Comparison of ENCODE assay signal across 8 cellular contexts in the genomic region with DNA sequence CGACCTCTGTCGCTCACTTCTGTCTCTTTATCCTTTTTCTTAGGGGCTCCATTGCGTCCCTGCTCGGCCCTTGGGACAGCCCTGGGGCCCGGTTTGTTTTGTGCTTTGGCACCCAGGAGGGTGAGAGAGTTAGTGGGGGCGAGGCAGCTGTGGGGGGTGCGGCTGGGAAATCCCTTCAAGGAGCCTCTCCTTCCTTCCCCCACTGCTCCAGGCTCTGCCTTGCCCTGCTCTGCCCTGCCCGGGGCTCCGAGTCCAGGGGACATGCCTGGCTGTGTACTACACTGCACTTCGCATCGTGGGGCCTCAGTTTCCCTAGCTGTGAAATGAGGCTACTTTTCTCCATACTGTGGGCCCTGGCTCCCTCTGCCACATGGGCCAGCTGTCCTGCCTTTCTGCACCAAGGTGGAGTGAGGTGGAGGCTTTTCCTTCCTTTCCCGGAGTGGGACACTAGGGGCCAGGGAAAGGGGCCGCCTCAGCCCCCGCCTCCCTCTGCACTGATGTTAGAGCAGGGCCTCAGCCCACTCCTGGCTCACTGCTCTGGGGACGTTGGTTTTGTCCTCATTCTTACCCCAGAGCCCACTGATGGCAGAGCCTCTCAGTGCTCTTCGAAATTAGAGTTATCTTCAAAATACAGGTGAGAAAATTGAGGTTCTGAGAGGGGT. TPM values are rescaled to one million over a fixed set of nuclear protein-coding genes. Genes with fewer than 3 reads are reported as not detected.
DNase-seq lines count a peak whose midpoint lies in the region; ATAC-seq and TF ChIP-seq lines count a peak whose summit lies in the region.

No MANE protein-coding gene starts in this region.

- intact Hi-C loops in A673 (cut with micrococcal nuclease; ENCODE audit: unreplicated experiment) = no loop called here
- intact Hi-C loops in IMR-90 (cut with micrococcal nuclease) = no loop called here

- H2AK9ac ChIP-seq in IMR-90 (replicated peaks; ENCODE audit: low read depth, low read length, poor library complexity) = peak overlapping the region; percentile 98

- H3K23ac ChIP-seq in IMR-90 (ENCODE audit: low read depth, low read length) = peak overlapping the region; percentile 81

- H3K36me3 Mint-ChIP-seq in central memory CD8-positive, alpha-beta T cell (ENCODE audit: insufficient read depth) = peaks cover 7% of the 10 kb centered on the region

- peak overlapping the region; percentile 68 for H2AK5ac ChIP-seq in IMR-90 (ENCODE audit: low read depth, low read length)

- H3K27me3 ChIP-seq in A673 (replicated peaks; ENCODE audit: insufficient read depth, low read depth, low read length, poor library complexity) (no peaks in the 10 kb centered on the region), IMR-90 (ENCODE audit: control insufficient read depth, insufficient read depth, low read length) (no peaks in the 10 kb centered on the region), mucosa of rectum (ENCODE audit: control insufficient read depth in 2 of 2, insufficient read depth in 2 of 2, low read length in 2 of 2) (no peaks in the 10 kb centered on the region)

- H2AFZ ChIP-seq in IMR-90 (replicated peaks; ENCODE audit: low read length, poor library complexity) = peak overlapping the region; percentile 95

- TF ChIP-seq CTCF in A673 (conservative IDR thresholded peaks at IDR 0.05; ENCODE audit: low read depth, low read length) (no peak), IMR-90 (conservative IDR thresholded peaks at IDR 0.05; ENCODE audit: low read depth, low read length) (no peak)

- CTCF ChIA-PET in A673 (lab: Charles Lee) (no interaction called here), IMR-90 (lab: Yijun Ruan, JAX) (no interaction called here)

- POLR2A ChIA-PET in A673 (lab: Charles Lee; ENCODE audit: low non-redundant PET) = no interaction called here
- POLR2A ChIA-PET in IMR-90 (lab: Charles Lee; ENCODE audit: unreplicated experiment) = no interaction called here

- H3K56ac ChIP-seq in IMR-90 (ENCODE audit: extremely low read depth, insufficient read depth, low read length) = peak overlapping the region; percentile 74

- peaks cover 44% of the 10 kb centered on the region for H3K4me1 Mint-ChIP-seq in central memory CD8-positive, alpha-beta T cell

- H3K14ac ChIP-seq in IMR-90 (replicated peaks; ENCODE audit: low read depth, low read length) = peak overlapping the region; percentile 90

- H2BK15ac ChIP-seq in IMR-90 (ENCODE audit: low read depth, low read length) = no peak overlapping the region

- TF ChIP-seq POLR2A in IMR-90 (IDR thresholded peaks at IDR 0.05; ENCODE audit: low read depth, low read length) = no peak

- H3K4me3 ChIP-seq in A673 (ENCODE audit: low read depth, low read length, poor library complexity, severe bottlenecking) (peak overlapping the region; percentile 94), IMR-90 (ENCODE audit: insufficient read depth, low read depth, low read length) (peak overlapping the region; percentile 75), mucosa of rectum (ENCODE audit: low read length in 2 of 2) (peak overlapping the region; percentile 67 to 72)

- no peaks in the 10 kb centered on the region for H3K9me3 Mint-ChIP-seq in central memory CD8-positive, alpha-beta T cell

- H3K27ac Mint-ChIP-seq in central memory CD8-positive, alpha-beta T cell (ENCODE audit: low read depth) = peak overlapping the region; percentile 88

- H3K9ac ChIP-seq in IMR-90 (ENCODE audit: low read depth, low read length) (peak overlapping the region; percentile 86), mucosa of rectum (ENCODE audit: low read depth in 1 of 2, low read length in 2 of 2) (peak overlapping the region; percentile 60 to 63)

- H3K9me3 ChIP-seq in A673 (ENCODE audit: low read depth, low read length, poor library complexity, severe bottlenecking) (no peaks in the 10 kb centered on the region), IMR-90 (ENCODE audit: control insufficient read depth, insufficient read depth, low read length) (no peaks in the 10 kb centered on the region), mucosa of rectum (ENCODE audit: control insufficient read depth in 2 of 2, low read length in 2 of 2) (no peaks in the 10 kb centered on the region)

- in situ Hi-C loops in IMR-90 (cut with MboI; ENCODE audit: low sequenced_read_pairs) (no loop called here), ACHN (cut with HindIII; ENCODE audit: low pct_ligation_motif_present, low pct_unique_long_range_greater_than_20kb, low sequenced_read_pairs) (no loop called here)

- H3K4me3 Mint-ChIP-seq in central memory CD8-positive, alpha-beta T cell = peak overlapping the region; percentile 89

- peak overlapping the region; percentile 15 for H2BK5ac ChIP-seq in IMR-90 (ENCODE audit: low read depth, low read length, poor library complexity, severe bottlenecking)

- H3K4ac ChIP-seq in IMR-90 (ENCODE audit: low read depth, low read length) = peak overlapping the region; percentile 42

- H3K4me2 ChIP-seq in IMR-90 (ENCODE audit: low read depth, low read length) = peak overlapping the region; percentile 91

- peak overlapping the region; percentile 11; the same call in 1 of the 2 replicates for H4K5ac ChIP-seq in IMR-90 (ENCODE audit: low read depth, low read length)

- no peaks in the 10 kb centered on the region for H3K36me3 ChIP-seq in A673 (ENCODE audit: insufficient read depth, low read length, poor library complexity, severe bottlenecking)
- no peaks in the 10 kb centered on the region for H3K36me3 ChIP-seq in IMR-90 (ENCODE audit: control insufficient read depth, insufficient read depth, low read length)
- H3K36me3 ChIP-seq in mucosa of rectum (ENCODE audit: control insufficient read depth in 2 of 2, insufficient read depth in 2 of 2, low read length in 2 of 2) = no peaks in the 10 kb centered on the region

- peak overlapping the region; percentile 25 for H4K91ac ChIP-seq in IMR-90 (ENCODE audit: insufficient read depth, low read depth, low read length)

- peaks cover 18% of the 10 kb centered on the region for H3K9me1 ChIP-seq in IMR-90 (ENCODE audit: insufficient read depth, low read length)

- H3K4me1 ChIP-seq in A673 (ENCODE audit: insufficient read depth, low read length, poor library complexity, severe bottlenecking) (peaks cover 6% of the 10 kb centered on the region), IMR-90 (ENCODE audit: control insufficient read depth, insufficient read depth, low read length) (peaks cover 18% of the 10 kb centered on the region), mucosa of rectum (ENCODE audit: control insufficient read depth in 2 of 2, insufficient read depth in 2 of 2, low read length in 2 of 2) (peaks cover 4 to 8% of the 10 kb centered on the region in 2 donors)

- peaks cover 16 to 60% of the 10 kb centered on the region in 2 experiments for H3K79me1 ChIP-seq in IMR-90 (ENCODE audit: low read depth in 1 of 2, low read length in 2 of 2)

- H2BK120ac ChIP-seq in IMR-90 (ENCODE audit: low read depth, low read length) = peak overlapping the region; percentile 30; the same call in 1 of the 2 replicates

- H3K27ac ChIP-seq in A673 (ENCODE audit: low read depth, low read length, poor library complexity, severe bottlenecking) (peak overlapping the region; percentile 65), IMR-90 (ENCODE audit: insufficient read depth, low read length) (peak overlapping the region; percentile 71), mucosa of rectum (ENCODE audit: low read depth in 2 of 2, low read length in 2 of 2) (no peak overlapping the region)

- dilution Hi-C loops in IMR-90 (cut with HindIII; ENCODE audit: low sequenced_read_pairs, unreplicated experiment) = no loop called here

- peaks cover 47% of the 10 kb centered on the region for H4K20me1 ChIP-seq in IMR-90 (ENCODE audit: insufficient read depth, low read length)

- TSS peak; percentile 57 for BruUV-seq in A673 (replicated peaks; lab: Mats Ljungman, UMichigan)
- BruUV-seq in IMR-90 (replicated peaks; lab: Mats Ljungman, UMichigan) = no TSS peak

- 0% methylated on average over 2 of the region's 16 CpGs; no CpG with 5 or more reads in 1 of the 2 experiments for WGBS in IMR-90 (ENCODE audit: extremely low coverage in 2 of 2, insufficient read length in 1 of 2), 2 experiments

- H4K8ac ChIP-seq in IMR-90 (ENCODE audit: low read depth in 2 of 2, low read length in 2 of 2) = peak overlapping the region in 1 of 2 experiments; percentile 16; a peak in 2 of 4 replicates

- no peak overlapping the region for H2BK20ac ChIP-seq in IMR-90 (ENCODE audit: low read depth, low read length)

- DNase-seq in A673 (ENCODE audit: low spot score) (no peak), IMR-90 (peak; percentile 11), RPMI8226 (no peak), ACHN (no peak), NCI-H524 (lab: John Stamatoyannopoulos, UW) (no peak), NCI-H128 (lab: John Stamatoyannopoulos, UW; ENCODE audit: unreplicated experiment) (no peak)
- no peak for DNase-seq in central memory CD8-positive, alpha-beta T cell (ENCODE audit: low spot score in 2 of 2)

- H3K18ac ChIP-seq in IMR-90 (ENCODE audit: low read depth, low read length) = peak overlapping the region; percentile 3; the same call in 1 of the 2 replicates

- no peaks in the 10 kb centered on the region for H3K27me3 Mint-ChIP-seq in central memory CD8-positive, alpha-beta T cell

- no peak for TF ChIP-seq RAD21 in IMR-90 (IDR thresholded peaks at IDR 0.05; ENCODE audit: low read length)

- peak; percentile 3; the same call in 1 of the 2 replicates for ATAC-seq in IMR-90 (ENCODE audit: low read depth)
- ATAC-seq in central memory CD8-positive, alpha-beta T cell (replicated peaks; ENCODE audit: extremely low read depth, poor library complexity, severe bottlenecking) = no peak

RNA-seq across cellular contexts. Expression of gene LLGL1, which starts 1.0 kb away (rescaled TPM):
- total RNA-seq in A673 (2021) (30.2 and 39.8 TPM in 2 replicates), IMR-90 (2012; rRNA removed) (34.2 and 40.1 TPM in 2 replicates)
- 52.9 and 57.9 TPM in 2 replicates for polyA plus RNA-seq in IMR-90 (2012; rRNA removed)
- 29.8 and 72.4 TPM in 2 replicates for polyA plus RNA-seq in IMR-90 (2012; cell fraction: cytosol; rRNA removed)
- polyA plus RNA-seq in IMR-90 (2012; cell fraction: nucleus; rRNA removed; ENCODE audit: low replicate concordance) = 53.9 and 145 TPM in 2 replicates

RNA-seq across cellular contexts. Expression of gene FLII, which starts 32.1 kb away (rescaled TPM):
- 169 and 200 TPM in 2 replicates for total RNA-seq in A673 (2021)
- 258 and 263 TPM in 2 replicates for total RNA-seq in IMR-90 (2012; rRNA removed)
- 290 and 321 TPM in 2 replicates for polyA plus RNA-seq in IMR-90 (2012; rRNA removed)
- polyA plus RNA-seq in IMR-90 (2012; cell fraction: cytosol; rRNA removed) = 217 and 243 TPM in 2 replicates
- polyA plus RNA-seq in IMR-90 (2012; cell fraction: nucleus; rRNA removed; ENCODE audit: low replicate concordance) = 740 and 1,400 TPM in 2 replicates

RNA-seq across cellular contexts. Expression of gene MIEF2, which starts 34.0 kb away (rescaled TPM):
- total RNA-seq in A673 (2021) (8.1 and 10.4 TPM in 2 replicates), IMR-90 (2012; rRNA removed) (9.1 and 12.2 TPM in 2 replicates)
- polyA plus RNA-seq in IMR-90 (2012; rRNA removed) = 20.7 and 26.6 TPM in 2 replicates
- polyA plus RNA-seq in IMR-90 (2012; cell fraction: cytosol; rRNA removed) = 17.9 and 19.8 TPM in 2 replicates
- 32.6 and 84.0 TPM in 2 replicates for polyA plus RNA-seq in IMR-90 (2012; cell fraction: nucleus; rRNA removed; ENCODE audit: low replicate concordance)

RNA-seq across cellular contexts. Expression of gene ALKBH5, which starts 42.8 kb away (rescaled TPM):
- total RNA-seq in A673 (2021) = 119 and 124 TPM in 2 replicates
- 79.6 and 86.1 TPM in 2 replicates for total RNA-seq in IMR-90 (2012; rRNA removed)
- 54.6 and 57.6 TPM in 2 replicates for polyA plus RNA-seq in IMR-90 (2012; rRNA removed)
- polyA plus RNA-seq in IMR-90 (2012; cell fraction: cytosol; rRNA removed) = 48.0 and 70.0 TPM in 2 replicates
- polyA plus RNA-seq in IMR-90 (2012; cell fraction: nucleus; rRNA removed; ENCODE audit: low replicate concordance) = 28.3 and 30.6 TPM in 2 replicates

Comparison
In these comparisons a context has a peak if more than half of its experiments do, and no peak if none do; other contexts are left out.
1. H3K27ac ChIP-seq: peak in A673 (single experiment) and IMR-90 (single experiment); none in mucosa of rectum (0 of 2).
2. Peak in every context shown above with its lines, with median percentiles within 50 percentile points of each other: H3K4me3 ChIP-seq.